In genomic region chr6:144778056-144778455, GRCh38 we compare ENCODE assay signal across 15 cellular contexts.
DNase-seq lines count a peak whose midpoint lies in the region; ATAC-seq and TF ChIP-seq lines count a peak whose summit lies in the region.
"Had no signal": no experiment of that assay in that cellular context is flagged by ENCODE, and none has a peak within 500 bp of the region (broad histone marks: within the 10 kb centered on the region; RNA-seq: fewer than 3 reads in every experiment).

No MANE protein-coding gene starts in this region.

- peaks cover 0 to 3% (median 0%) of the 10 kb centered on the region in 7 donors for H3K9me3 Mint-ChIP-seq in CD4-positive, CD25-positive, alpha-beta regulatory T cell
- H3K9me3 Mint-ChIP-seq in CD8-positive, alpha-beta memory T cell = no peaks in the 10 kb centered on the region
- no peaks in the 10 kb centered on the region for H3K9me3 Mint-ChIP-seq in activated T-helper 1 cell treated with anti-CD3 and anti-CD28 coated beads, Interleukin-12 subunit alpha, Interleukin-12 subunit beta, Interleukin-2, Interleukin-4 antibody, amounts not matched to agents 30 ng/mL and 10 ng/mL and 1 ng/mL, durations not matched to agents 14 hours and 24 hours and 36 hours
- no peaks in the 10 kb centered on the region for H3K9me3 Mint-ChIP-seq in natural killer cell
- H3K9me3 Mint-ChIP-seq: CD4-positive, alpha-beta T cell had no signal

- H3K27ac Mint-ChIP-seq in CD4-positive, CD25-positive, alpha-beta regulatory T cell = peak overlapping the region in 2 of 3 donors; percentile 28 to 41
- H3K27ac Mint-ChIP-seq in CD8-positive, alpha-beta memory T cell = peak overlapping the region in 6 of 8 donors; percentile 5 to 85 (median 42)
- H3K27ac Mint-ChIP-seq in activated T-helper 1 cell treated with anti-CD3 and anti-CD28 coated beads, Interleukin-12 subunit alpha, Interleukin-12 subunit beta, Interleukin-2, Interleukin-4 antibody, amounts not matched to agents 30 ng/mL and 10 ng/mL and 1 ng/mL, durations not matched to agents 14 hours and 24 hours and 36 hours = peak overlapping the region; percentile 5
- peak overlapping the region; percentile 71 to 76 for H3K27ac Mint-ChIP-seq in natural killer cell
- H3K27ac Mint-ChIP-seq: B cell; CD4-positive, alpha-beta T cell had no signal

- TF ChIP-seq POLR2A in spleen (IDR thresholded peaks at IDR 0.05) = no peak

- H3K9me3 ChIP-seq in CD4-positive, CD25-positive, alpha-beta regulatory T cell (ENCODE audit: control insufficient read depth in 2 of 2, low read length in 2 of 2) = no peaks in the 10 kb centered on the region
- H3K9me3 ChIP-seq in CD8-positive, alpha-beta memory T cell (ENCODE audit: low read length) = no peaks in the 10 kb centered on the region
- no peaks in the 10 kb centered on the region for H3K9me3 ChIP-seq in spleen

- DNase-seq in CD4-positive, CD25-positive, alpha-beta regulatory T cell = no peak
- DNase-seq in CD8-positive, alpha-beta memory T cell = no peak
- DNase-seq in activated T-helper 1 cell treated with anti-CD3 and anti-CD28 coated beads, Interleukin-12 subunit alpha, Interleukin-12 subunit beta, Interleukin-2, Interleukin-4 antibody, amounts not matched to agents 30 ng/mL and 10 ng/mL and 1 ng/mL, durations not matched to agents 14 hours and 24 hours and 36 hours (ENCODE audit: low spot score) = no peak
- DNase-seq in natural killer cell = no peak
- no peak for DNase-seq in spleen
- DNase-seq: CD4-positive, alpha-beta T cell; NCI-H1436; NCI-H2029 treated with DMSO at 0.1 percent for 48 hours; NCI-H748 treated with DMSO at 0.1 percent for 48 hours; OCI-M1; RPMI8226; SIG-M5 had no signal

- ATAC-seq in CD4-positive, CD25-positive, alpha-beta regulatory T cell (ENCODE audit: low read depth in 2 of 2) = no peak
- ATAC-seq in natural killer cell = no peak
- ATAC-seq in HG03521 (IDR thresholded peaks at IDR 0.05; ENCODE audit: unreplicated experiment) = no peak
- ATAC-seq in GM21390 (IDR thresholded peaks at IDR 0.05; ENCODE audit: unreplicated experiment) = no peak

- peaks cover 4 to 33% (median 16%) of the 10 kb centered on the region in 4 donors for H3K4me1 Mint-ChIP-seq in CD4-positive, CD25-positive, alpha-beta regulatory T cell
- peaks cover 9 to 21% (median 13%) of the 10 kb centered on the region in 3 donors for H3K4me1 Mint-ChIP-seq in CD8-positive, alpha-beta memory T cell
- no peaks in the 10 kb centered on the region for H3K4me1 Mint-ChIP-seq in activated T-helper 1 cell treated with anti-CD3 and anti-CD28 coated beads, Interleukin-12 subunit alpha, Interleukin-12 subunit beta, Interleukin-2, Interleukin-4 antibody, amounts not matched to agents 30 ng/mL and 10 ng/mL and 1 ng/mL, durations not matched to agents 14 hours and 24 hours and 36 hours (ENCODE audit: low read depth)
- peaks cover 30 to 48% of the 10 kb centered on the region in 2 donors for H3K4me1 Mint-ChIP-seq in natural killer cell
- H3K4me1 Mint-ChIP-seq: B cell had no signal

- no peaks in the 10 kb centered on the region for H3K27me3 Mint-ChIP-seq in CD4-positive, CD25-positive, alpha-beta regulatory T cell
- H3K27me3 Mint-ChIP-seq in CD8-positive, alpha-beta memory T cell = no peaks in the 10 kb centered on the region
- no peaks in the 10 kb centered on the region for H3K27me3 Mint-ChIP-seq in activated T-helper 1 cell treated with anti-CD3 and anti-CD28 coated beads, Interleukin-12 subunit alpha, Interleukin-12 subunit beta, Interleukin-2, Interleukin-4 antibody, amounts not matched to agents 30 ng/mL and 10 ng/mL and 1 ng/mL, durations not matched to agents 14 hours and 24 hours and 36 hours (ENCODE audit: insufficient read depth)
- no peaks in the 10 kb centered on the region for H3K27me3 Mint-ChIP-seq in natural killer cell (ENCODE audit: low read depth in 2 of 2)
- H3K27me3 Mint-ChIP-seq: B cell; CD4-positive, alpha-beta T cell had no signal

- POLR2A ChIA-PET in CD8-positive, alpha-beta memory T cell (lab: Charles Lee) = no interaction called here

- H3K4me3 ChIP-seq in CD4-positive, CD25-positive, alpha-beta regulatory T cell (ENCODE audit: low read depth, low read length) = no peak overlapping the region
- H3K4me3 ChIP-seq in CD8-positive, alpha-beta memory T cell (ENCODE audit: low read length) = no peak overlapping the region
- H3K4me3 ChIP-seq in spleen = no peak overlapping the region

- H3K27me3 ChIP-seq in CD4-positive, CD25-positive, alpha-beta regulatory T cell (ENCODE audit: control insufficient read depth, insufficient read depth, low read length) = no peaks in the 10 kb centered on the region
- no peaks in the 10 kb centered on the region for H3K27me3 ChIP-seq in CD8-positive, alpha-beta memory T cell (ENCODE audit: insufficient read depth, low read length, poor library complexity, severe bottlenecking)
- no peaks in the 10 kb centered on the region for H3K27me3 ChIP-seq in spleen (replicated peaks in 1 of 7)

- WGBS in spleen, 5 donors = 53 to 94% (median 73%) methylated on average over 2 of the region's 2 CpGs

- H3K4me1 ChIP-seq in CD4-positive, CD25-positive, alpha-beta regulatory T cell (ENCODE audit: control insufficient read depth, insufficient read depth, low read length, poor library complexity, severe bottlenecking) = no peaks in the 10 kb centered on the region
- H3K4me1 ChIP-seq in CD8-positive, alpha-beta memory T cell (ENCODE audit: insufficient read depth, low read length) = no peaks in the 10 kb centered on the region
- H3K4me1 ChIP-seq in spleen = peaks cover 0 to 30% (median 10%) of the 10 kb centered on the region in 6 donors

- H3K4me3 Mint-ChIP-seq in CD4-positive, CD25-positive, alpha-beta regulatory T cell = no peak overlapping the region
- H3K4me3 Mint-ChIP-seq in CD8-positive, alpha-beta memory T cell = no peak overlapping the region
- H3K4me3 Mint-ChIP-seq in activated T-helper 1 cell treated with anti-CD3 and anti-CD28 coated beads, Interleukin-12 subunit alpha, Interleukin-12 subunit beta, Interleukin-2, Interleukin-4 antibody, amounts not matched to agents 30 ng/mL and 10 ng/mL and 1 ng/mL, durations not matched to agents 14 hours and 24 hours and 36 hours = no peak overlapping the region
- H3K4me3 Mint-ChIP-seq in natural killer cell = no peak overlapping the region
- H3K4me3 Mint-ChIP-seq: B cell; CD4-positive, alpha-beta T cell had no signal

- intact Hi-C loops in activated T-helper 1 cell treated with anti-CD3 and anti-CD28 coated beads, Interleukin-12 subunit alpha, Interleukin-12 subunit beta, Interleukin-2, Interleukin-4 antibody, amounts not matched to agents 30 ng/mL and 10 ng/mL and 1 ng/mL, durations not matched to agents 14 hours and 24 hours and 36 hours (cut with micrococcal nuclease) = loop anchor here (10.0 kb wide), 1 partner anchor 157 kb away; no protein-coding TSS in a partner anchor
- intact Hi-C loops in natural killer cell (cut with micrococcal nuclease) (no loop called here), spleen (cut with DNase I; ENCODE audit: low total_unique reads) (no loop called here)

- no peak for TF ChIP-seq CTCF in natural killer cell (IDR thresholded peaks at IDR 0.05)
- TF ChIP-seq CTCF in spleen (IDR thresholded peaks at IDR 0.05 in 8 of 11, conservative IDR thresholded peaks at IDR 0.05 in 3 of 11) = no peak

- CTCF ChIA-PET in CD8-positive, alpha-beta memory T cell (lab: Charles Lee) = interaction anchor here (0.8 kb wide), 1 partner anchor 12 kb away, joined by 3 read pairs; no protein-coding TSS in a partner anchor

- peaks cover 58% of the 10 kb centered on the region for H3K36me3 ChIP-seq in CD4-positive, CD25-positive, alpha-beta regulatory T cell (ENCODE audit: control insufficient read depth, insufficient read depth, low read length)
- H3K36me3 ChIP-seq in CD8-positive, alpha-beta memory T cell (ENCODE audit: insufficient read depth, low read length) = peaks cover 19% of the 10 kb centered on the region
- peaks cover 0 to 93% (median 31%) of the 10 kb centered on the region in 6 donors for H3K36me3 ChIP-seq in spleen

- peaks cover 63% of the 10 kb centered on the region for H3K36me3 Mint-ChIP-seq in CD4-positive, CD25-positive, alpha-beta regulatory T cell
- peaks cover 18 to 73% (median 45%) of the 10 kb centered on the region in 3 donors for H3K36me3 Mint-ChIP-seq in CD8-positive, alpha-beta memory T cell
- peaks cover 39% of the 10 kb centered on the region for H3K36me3 Mint-ChIP-seq in activated T-helper 1 cell treated with anti-CD3 and anti-CD28 coated beads, Interleukin-12 subunit alpha, Interleukin-12 subunit beta, Interleukin-2, Interleukin-4 antibody, amounts not matched to agents 30 ng/mL and 10 ng/mL and 1 ng/mL, durations not matched to agents 14 hours and 24 hours and 36 hours (ENCODE audit: low read depth)
- peaks cover 37% of the 10 kb centered on the region for H3K36me3 Mint-ChIP-seq in natural killer cell

- H3K27ac ChIP-seq in CD4-positive, CD25-positive, alpha-beta regulatory T cell (ENCODE audit: insufficient read depth, low read length, poor library complexity, severe bottlenecking) = no peak overlapping the region
- no peak overlapping the region for H3K27ac ChIP-seq in CD8-positive, alpha-beta memory T cell (ENCODE audit: low read depth, low read length)
- H3K27ac ChIP-seq in spleen = peak overlapping the region in 1 of 8 donors; percentile 12

Comparison
In these comparisons a context has a peak if more than half of its experiments do, and no peak if none do; other contexts are left out.
1. H3K27ac Mint-ChIP-seq: peak in every context shown above with its lines; median percentile 74 in natural killer cell; 42 in CD8-positive, alpha-beta memory T cell; 34 in CD4-positive, CD25-positive, alpha-beta regulatory T cell; 5 in activated T-helper 1 cell treated with anti-CD3 and anti-CD28 coated beads, Interleukin-12 subunit alpha, Interleukin-12 subunit beta, Interleukin-2, Interleukin-4 antibody, amounts not matched to agents 30 ng/mL and 10 ng/mL and 1 ng/mL, durations not matched to agents 14 hours and 24 hours and 36 hours.